In genomic region chr1:163439506-163439905, GRCh38 we compare ENCODE assay signal across 20 cellular contexts.
DNase-seq lines count a peak whose midpoint lies in the region; ATAC-seq and TF ChIP-seq lines count a peak whose summit lies in the region.
"Had no signal": no experiment of that assay in that cellular context is flagged by ENCODE, and none has a peak within 500 bp of the region (broad histone marks: within the 10 kb centered on the region; RNA-seq: fewer than 3 reads in every experiment).

No MANE protein-coding gene starts in this region.

- H3K9me3 Mint-ChIP-seq in mesothelial cell of epicardium (no peaks in the 10 kb centered on the region), MCF 10A (ENCODE audit: unreplicated experiment) (no peaks in the 10 kb centered on the region)
- H3K9me3 Mint-ChIP-seq: CD8-positive, alpha-beta T cell had no signal

- peak overlapping the region; percentile 77 for H3K27ac ChIP-seq in angular gyrus (ENCODE audit: low read depth, low read length)
- H3K27ac ChIP-seq: 22Rv1, C4-2B, HL-60 had no signal

- DNase-seq in NCI-H510A treated with DMSO at 0.1 percent for 48 hours (lab: John Stamatoyannopoulos, UW) (peak; percentile 18), NCI-H510A (lab: John Stamatoyannopoulos, UW) (no peak), mesothelial cell of epicardium (ENCODE audit: low spot score in 2 of 2, unreplicated experiment in 2 of 2) (no peak), MCF 10A (ENCODE audit: unreplicated experiment) (no peak)
- DNase-seq in activated CD4-positive, alpha-beta T cell treated with anti-CD3 and anti-CD28 coated beads, Interleukin-2, amount 50 U/mL, for 1 hour = no peak
- DNase-seq: Caco-2; CD8-positive, alpha-beta T cell; NCI-H146; NCI-H1930; NCI-H446; PC-3 had no signal

- TF ChIP-seq CTCF in mesothelial cell of epicardium (IDR thresholded peaks at IDR 0.05; ENCODE audit: unreplicated experiment) (no peak), MCF 10A (IDR thresholded peaks at IDR 0.05; ENCODE audit: unreplicated experiment) (no peak)

- H3K27ac Mint-ChIP-seq in mesothelial cell of epicardium (peak overlapping the region; percentile 48), MCF 10A (ENCODE audit: low read depth, unreplicated experiment) (no peak overlapping the region)
- H3K27ac Mint-ChIP-seq: B cell; CD8-positive, alpha-beta T cell; IgD-negative memory B cell had no signal

- ATAC-seq in HG03108 (IDR thresholded peaks at IDR 0.05; ENCODE audit: unreplicated experiment) = no peak
- no peak for ATAC-seq in GM19397 (IDR thresholded peaks at IDR 0.05; ENCODE audit: unreplicated experiment)
- ATAC-seq: CD8-positive, alpha-beta T cell; HCT116; PC-3 had no signal

- no peaks in the 10 kb centered on the region for H3K27me3 Mint-ChIP-seq in mesothelial cell of epicardium (ENCODE audit: low read depth)
- peaks cover 13% of the 10 kb centered on the region for H3K27me3 Mint-ChIP-seq in MCF 10A (ENCODE audit: insufficient read depth, unreplicated experiment)

- intact Hi-C loops in MCF 10A (cut with micrococcal nuclease) = no loop called here

- CTCF ChIA-PET in MCF 10A (lab: Yijun Ruan, JAX) = interaction anchor here (1.2 kb wide), 1 partner anchor 29 kb away, joined by 3 read pairs; no protein-coding TSS in a partner anchor

- no peaks in the 10 kb centered on the region for H3K36me3 Mint-ChIP-seq in mesothelial cell of epicardium
- H3K36me3 Mint-ChIP-seq in MCF 10A (ENCODE audit: insufficient read depth, unreplicated experiment) = no peaks in the 10 kb centered on the region
- H3K36me3 Mint-ChIP-seq: CD8-positive, alpha-beta T cell; IgD-negative memory B cell had no signal

- BruUV-seq in MCF 10A (replicated peaks; lab: Mats Ljungman, UMichigan) = no TSS peak

- peaks cover 37% of the 10 kb centered on the region for H3K4me1 Mint-ChIP-seq in mesothelial cell of epicardium
- no peaks in the 10 kb centered on the region for H3K4me1 Mint-ChIP-seq in MCF 10A (ENCODE audit: insufficient read depth, unreplicated experiment)
- H3K4me1 Mint-ChIP-seq: B cell, IgD-negative memory B cell had no signal

- H3K4me3 Mint-ChIP-seq in mesothelial cell of epicardium (no peak overlapping the region), MCF 10A (ENCODE audit: unreplicated experiment) (no peak overlapping the region)
- H3K4me3 Mint-ChIP-seq: B cell; CD8-positive, alpha-beta T cell; IgD-negative memory B cell had no signal

- POLR2A ChIA-PET in MCF 10A (lab: Yijun Ruan, JAX) = interaction anchor here (1.0 kb wide), 1 partner anchor 11 kb away, joined by 4 read pairs; no protein-coding TSS in a partner anchor
